ENCODE assay signal across 10 cellular contexts in the genomic region with DNA sequence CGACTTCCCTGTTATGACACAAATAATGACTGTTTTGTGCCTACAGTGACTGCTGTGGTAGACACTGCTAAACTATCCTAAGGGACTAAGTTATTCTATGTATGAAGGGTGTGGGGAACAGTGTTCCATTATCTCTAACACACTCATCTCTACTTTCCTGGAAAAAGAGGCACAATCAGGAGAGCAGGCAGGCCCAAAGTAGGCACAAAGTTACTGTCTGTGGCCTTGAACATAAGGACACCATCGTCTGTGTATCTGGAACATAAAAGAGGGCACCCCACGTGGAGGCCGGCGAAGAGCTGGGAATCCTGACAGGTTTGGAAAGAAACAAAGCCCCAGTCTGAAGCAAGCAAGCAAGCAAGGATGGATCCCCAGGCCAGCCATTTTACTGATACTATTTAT. TPM values are rescaled to one million over a fixed set of nuclear protein-coding genes. Genes with fewer than 3 reads are reported as not detected.
DNase-seq lines count a peak whose midpoint lies in the region; ATAC-seq, FAIRE-seq and TF ChIP-seq lines count a peak whose summit lies in the region.
"Had no signal": no experiment of that assay in that cellular context is flagged by ENCODE, and none has a peak within 500 bp of the region (broad histone marks: within the 10 kb centered on the region; RNA-seq: fewer than 3 reads in every experiment).

No MANE protein-coding gene starts in this region.

- POLR2A ChIA-PET in activated CD4-positive, alpha-beta memory T cell treated with anti-CD3 and anti-CD28 coated beads for 36 hours (lab: Charles Lee), result no interaction called here

- no peak for DNase-seq in heart right ventricle
- no peak for DNase-seq in cardiac septum (ENCODE audit: low spot score)
- DNase-seq in activated CD4-positive, alpha-beta memory T cell treated with anti-CD3 and anti-CD28 coated beads for 36 hours, result no peak
- DNase-seq in kidney, result no peak
- DNase-seq in transverse colon, result no peak
- DNase-seq in NCI-H187 (lab: John Stamatoyannopoulos, UW), result no peak
- no peak for DNase-seq in mesenteric fat pad (ENCODE audit: low spot score)
- DNase-seq: DMS79 had no signal

- H3K27me3 ChIP-seq in heart right ventricle, result no peaks in the 10 kb centered on the region
- no peaks in the 10 kb centered on the region for H3K27me3 ChIP-seq in transverse colon

- TF ChIP-seq EP300 in transverse colon (IDR thresholded peaks at IDR 0.05; ENCODE audit: low read depth), result no peak

- no peak for TF ChIP-seq POLR2A in transverse colon (IDR thresholded peaks at IDR 0.05)

- ATAC-seq in heart right ventricle (no peak), HG03520 (IDR thresholded peaks at IDR 0.05; ENCODE audit: unreplicated experiment) (no peak)

- peak overlapping the region; percentile 49 for H3K4me3 Mint-ChIP-seq in activated CD4-positive, alpha-beta memory T cell treated with anti-CD3 and anti-CD28 coated beads for 36 hours

- peaks cover 23% of the 10 kb centered on the region for H3K4me1 Mint-ChIP-seq in activated CD4-positive, alpha-beta memory T cell treated with anti-CD3 and anti-CD28 coated beads for 36 hours (ENCODE audit: low read depth)

- no peak for FAIRE-seq in kidney (lab: Jason Lieb, UNC)

- peaks cover 0 to 31% (median 0%) of the 10 kb centered on the region in 9 donors for H3K36me3 ChIP-seq in heart right ventricle
- peaks cover 0 to 3% of the 10 kb centered on the region in 2 donors for H3K36me3 ChIP-seq in kidney (ENCODE audit: control insufficient read depth in 1 of 2, insufficient read depth in 2 of 2, low read length in 2 of 2)
- H3K36me3 ChIP-seq in transverse colon, result no peaks in the 10 kb centered on the region

- H3K9ac ChIP-seq in kidney (ENCODE audit: low read length in 2 of 2), result peak overlapping the region; percentile 4 to 42

- H3K9me3 ChIP-seq in heart right ventricle, result no peaks in the 10 kb centered on the region
- H3K9me3 ChIP-seq in kidney (ENCODE audit: control insufficient read depth in 1 of 2, low read length in 2 of 2), result no peaks in the 10 kb centered on the region
- no peaks in the 10 kb centered on the region for H3K9me3 ChIP-seq in transverse colon

- CTCF ChIA-PET in activated CD4-positive, alpha-beta memory T cell treated with anti-CD3 and anti-CD28 coated beads for 36 hours (lab: Charles Lee), result interaction anchor here (0.7 to 2.4 kb wide), 5 partner anchors 10 to 120 kb away, joined by 3 to 17 read pairs (median 3); no protein-coding TSS in a partner anchor

- peaks cover 0 to 32% (median 22%) of the 10 kb centered on the region in 9 donors for H3K4me1 ChIP-seq in heart right ventricle
- H3K4me1 ChIP-seq in kidney (ENCODE audit: control insufficient read depth in 1 of 2, insufficient read depth in 1 of 2, low read depth in 1 of 2, low read length in 2 of 2), result peaks cover 9 to 15% of the 10 kb centered on the region in 2 donors
- peaks cover 14 to 57% (median 33%) of the 10 kb centered on the region in 4 donors for H3K4me1 ChIP-seq in transverse colon

- peak overlapping the region in 7 of 10 donors; percentile 87 to 100 (median 97) for H3K4me3 ChIP-seq in heart right ventricle
- peak overlapping the region; percentile 28 to 99 for H3K4me3 ChIP-seq in kidney (ENCODE audit: low read length in 2 of 2)
- no peak overlapping the region for H3K4me3 ChIP-seq in transverse colon

- intact Hi-C loops in heart right ventricle (cut with DNase I) (loop anchor here in 8 of 10 donors (2.0 to 10.0 kb wide), 11 partner anchors 116 to 236 kb away; a partner anchor contains a TSS), cardiac septum (cut with DNase I) (loop anchor here (2.0 to 5.0 kb wide), 4 partner anchors 119 to 231 kb away; a partner anchor contains a TSS), kidney (cut with DNase I) (loop anchor here (10.0 kb wide), 1 partner anchor 121 kb away; no protein-coding TSS in a partner anchor), transverse colon (cut with DNase I; ENCODE audit: low total_unique reads) (no loop called here)
- intact Hi-C loops in activated CD4-positive, alpha-beta memory T cell treated with anti-CD3 and anti-CD28 coated beads for 36 hours (cut with micrococcal nuclease), result loop anchor here (2.0 to 5.0 kb wide), 3 partner anchors 134 to 549 kb away; a partner anchor contains a TSS

- WGBS in heart right ventricle, 2 donors, result 36 to 57% methylated on average over 5 of the region's 5 CpGs
- whole genome bisulfite sequencing in transverse colon (ENCODE audit: low coverage in 1 of 2), 2 donors, result 50 to 71% methylated on average over 1 to 5 of the region's 5 CpGs

- no peaks in the 10 kb centered on the region for H3K9me3 Mint-ChIP-seq in activated CD4-positive, alpha-beta memory T cell treated with anti-CD3 and anti-CD28 coated beads for 36 hours

- H3K27ac Mint-ChIP-seq in activated CD4-positive, alpha-beta memory T cell treated with anti-CD3 and anti-CD28 coated beads for 36 hours, result no peak overlapping the region

- peaks cover 1% of the 10 kb centered on the region for H3K27me3 Mint-ChIP-seq in activated CD4-positive, alpha-beta memory T cell treated with anti-CD3 and anti-CD28 coated beads for 36 hours

- H3K27ac ChIP-seq in heart right ventricle (peak overlapping the region; percentile 63 to 91 (median 82)), kidney (ENCODE audit: low read depth in 2 of 2, low read length in 2 of 2) (peak overlapping the region; percentile 46 to 51), transverse colon (peak overlapping the region in 3 of 4 donors; percentile 45 to 89 (median 48))

- H3K36me3 Mint-ChIP-seq in activated CD4-positive, alpha-beta memory T cell treated with anti-CD3 and anti-CD28 coated beads for 36 hours, result peaks cover 9% of the 10 kb centered on the region

- in situ Hi-C loops in transverse colon (cut with MboI; ENCODE audit: low pct_ligation_motif_present in 1 of 4, low pct_unique_long_range_greater_than_20kb in 1 of 4, low sequenced_read_pairs in 3 of 4), result no loop called here

- no peak for TF ChIP-seq CTCF in heart right ventricle (IDR thresholded peaks at IDR 0.05)
- TF ChIP-seq CTCF in kidney (IDR thresholded peaks at IDR 0.05; ENCODE audit: borderline replicate concordance, extremely low read depth, insufficient read depth), result no peak
- no peak for TF ChIP-seq CTCF in transverse colon (IDR thresholded peaks at IDR 0.05)

RNA-seq across cellular contexts. Expression of a gene that starts 1.5 kb away (rescaled TPM):
- total RNA-seq in heart right ventricle (10 to 100 TPM; 26.0 to 89.6 (median 40.9) TPM), cardiac septum (34.6 TPM), kidney (39.3 TPM), transverse colon (100 to 1,000 TPM in 1 of 4 donors, 10 to 100 TPM in 3; 74.1 to 168 (median 83.8) TPM), mesenteric fat pad (24.2 TPM)
- polyA plus RNA-seq in heart right ventricle (10 to 100 TPM; 12.1 to 70.0 TPM), kidney (ENCODE audit: insufficient read depth, low read depth, low replicate concordance) (31.9 TPM)
- total RNA-seq in activated CD4-positive, alpha-beta memory T cell treated with anti-CD3 and anti-CD28 coated beads for 36 hours, result 10 to 100 TPM; 13.3 to 15.6 TPM

RNA-seq across cellular contexts. Expression of a gene that starts 15.4 kb away (rescaled TPM):
- total RNA-seq in heart right ventricle (not detected), cardiac septum (not detected), kidney (not detected), transverse colon (not detected), mesenteric fat pad (not detected)
- polyA plus RNA-seq in heart right ventricle (not detected), kidney (ENCODE audit: insufficient read depth, low read depth, low replicate concordance) (not detected)
- total RNA-seq in activated CD4-positive, alpha-beta memory T cell treated with anti-CD3 and anti-CD28 coated beads for 36 hours, result not detected
- total RNA-seq: mononuclear cell had no signal

RNA-seq across cellular contexts. Expression of a gene that starts 36.7 kb away (rescaled TPM):
- total RNA-seq in heart right ventricle, result not detected
- not detected for polyA plus RNA-seq in heart right ventricle
- total RNA-seq in cardiac septum, result not detected
- not detected for total RNA-seq in activated CD4-positive, alpha-beta memory T cell treated with anti-CD3 and anti-CD28 coated beads for 36 hours
- not detected for total RNA-seq in kidney
- not detected for polyA plus RNA-seq in kidney (ENCODE audit: insufficient read depth, low read depth, low replicate concordance)
- under 1 TPM in 1 of 4 donors, not detected in 3; 0.48 TPM for total RNA-seq in transverse colon
- total RNA-seq in mesenteric fat pad, result not detected
- total RNA-seq: mononuclear cell had no signal

Comparison
In these comparisons a context has a peak if more than half of its experiments do, and no peak if none do; other contexts are left out.
1. H3K4me3 ChIP-seq: peak in heart right ventricle (7 of 10) and kidney (2 of 2); none in transverse colon (0 of 4).
2. Peak in every context shown above with its lines, with median percentiles within 50 percentile points of each other: H3K27ac ChIP-seq.